29 cellular contexts compared by ENCODE assay signal in the genomic region with DNA sequence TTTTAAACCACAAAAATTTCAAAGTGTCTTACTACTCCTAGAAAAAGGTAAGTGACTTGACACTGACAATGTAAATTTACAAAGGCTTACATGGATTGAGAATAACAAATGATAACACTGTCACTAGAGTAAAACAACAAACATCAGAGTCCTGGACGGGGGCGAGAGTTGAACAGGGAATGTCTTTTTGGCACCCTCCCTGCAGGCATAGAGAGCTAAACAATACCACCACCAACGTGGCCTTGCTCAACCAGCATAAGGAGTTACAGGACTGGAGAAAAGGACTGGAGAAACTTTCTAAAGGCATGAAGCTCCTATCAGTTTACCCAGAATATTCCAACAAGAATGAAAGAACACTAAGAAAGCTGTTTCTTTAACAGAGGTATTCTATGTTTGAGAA. TPM values are rescaled to one million over a fixed set of nuclear protein-coding genes. Genes with fewer than 3 reads are reported as not detected.
DNase-seq lines count a peak whose midpoint lies in the region; ATAC-seq, FAIRE-seq and TF ChIP-seq lines count a peak whose summit lies in the region.
"Had no signal": no experiment of that assay in that cellular context is flagged by ENCODE, and none has a peak within 500 bp of the region (broad histone marks: within the 10 kb centered on the region; RNA-seq: fewer than 3 reads in every experiment).

No MANE protein-coding gene starts in this region.

- H2AFZ ChIP-seq in astrocyte (ENCODE audit: low read depth, low read length): no peak overlapping the region

- no peak for TF ChIP-seq POLR2A in uterus (IDR thresholded peaks at IDR 0.05)

- peaks cover 4% of the 10 kb centered on the region for H3K4me1 Mint-ChIP-seq in astrocyte (ENCODE audit: low read depth, unreplicated experiment)
- H3K4me1 Mint-ChIP-seq in activated T-helper 17 cell treated with anti-CD3 and anti-CD28 coated beads, Interleukin-2, amount 50 U/mL, for 72 hours: peaks cover 31% of the 10 kb centered on the region

- TF ChIP-seq CTCF in left ventricle myocardium inferior (IDR thresholded peaks at IDR 0.05; ENCODE audit: borderline replicate concordance) (no peak), astrocyte (IDR thresholded peaks at IDR 0.05; ENCODE audit: insufficient read depth, low read depth, low read length) (no peak), left lung (IDR thresholded peaks at IDR 0.05) (no peak), uterus (IDR thresholded peaks at IDR 0.05) (no peak)

- intact Hi-C loops in Right ventricle myocardium superior (cut with DNase I) (no loop called here), left ventricle myocardium inferior (cut with micrococcal nuclease) (no loop called here), left lung (cut with DNase I) (no loop called here), uterus (cut with DNase I; ENCODE audit: low total_unique reads) (no loop called here)

- H3K9me3 ChIP-seq in left ventricle myocardium inferior (replicated peaks) (no peaks in the 10 kb centered on the region), astrocyte (ENCODE audit: insufficient read depth, low read depth, low read length) (no peaks in the 10 kb centered on the region), left lung (no peaks in the 10 kb centered on the region), uterus (no peaks in the 10 kb centered on the region)
- H3K9me3 ChIP-seq: esophagus muscularis mucosa, gastroesophageal sphincter, thoracic aorta had no signal

- H3K4me3 Mint-ChIP-seq in astrocyte (ENCODE audit: unreplicated experiment): no peak overlapping the region
- H3K4me3 Mint-ChIP-seq in activated T-helper 17 cell treated with anti-CD3 and anti-CD28 coated beads, Interleukin-2, amount 50 U/mL, for 72 hours: no peak overlapping the region
- H3K4me3 Mint-ChIP-seq: activated naive CD4-positive, alpha-beta T cell treated with anti-CD3 and anti-CD28 coated beads for 36 hours; activated T-cell treated with anti-CD3 and anti-CD28 coated beads, Interleukin-2, amount 50 U/mL, for 72 hours; endodermal cell; naive thymus-derived CD8-positive, alpha-beta T cell had no signal

- H3K27ac ChIP-seq in left ventricle myocardium inferior (replicated peaks) (no peak overlapping the region), astrocyte (ENCODE audit: low read depth, low read length) (no peak overlapping the region), left lung (no peak overlapping the region), uterus (no peak overlapping the region)
- H3K27ac ChIP-seq: BLaER1, esophagus muscularis mucosa, gastroesophageal sphincter, thoracic aorta had no signal

- DNase-seq in Right ventricle myocardium superior: no peak
- no peak for DNase-seq in left ventricle myocardium inferior
- peak; percentile 8 for DNase-seq in astrocyte (ENCODE audit: low read depth)
- DNase-seq in left lung: no peak
- no peak for DNase-seq in GM19238 (ENCODE audit: insufficient read length, low spot score)
- no peak for DNase-seq in uterus
- no peak for DNase-seq in NCI-H748 treated with DMSO at 0.1 percent for 48 hours (lab: John Stamatoyannopoulos, UW)
- DNase-seq: activated naive CD4-positive, alpha-beta T cell treated with anti-CD3 and anti-CD28 coated beads for 36 hours; activated T-cell treated with anti-CD3 and anti-CD28 coated beads, Interleukin-2, amount 50 U/mL, for 72 hours; amygdala; COR-L47; DND-41; endodermal cell; midbrain; naive thymus-derived CD8-positive, alpha-beta T cell; NCI-H1694 treated with DMSO at 0.1 percent for 48 hours; NCI-H2171; NCI-H510A treated with DMSO at 0.1 percent for 48 hours; NK-92 treated with Interleukin-12 subunit alpha and Interleukin-12 subunit beta, amount 100 ng/mL, for 24 hours; SHP77; stimulated activated naive CD8-positive, alpha-beta T cell treated with anti-CD3 and anti-CD28 coated beads, Interleukin-15, Interleukin-2, amounts not matched to agents 100 U/mL and 50 U/mL, for 24 hours; T1000 had no signal

- H3K4me2 ChIP-seq in astrocyte (ENCODE audit: low read length): no peak overlapping the region
- H3K4me2 ChIP-seq: BLaER1 had no signal

- H4K20me1 ChIP-seq in astrocyte (ENCODE audit: insufficient read depth, low read length): peaks cover 31% of the 10 kb centered on the region

- ATAC-seq in Right ventricle myocardium superior (ENCODE audit: poor library complexity): peak; percentile 41
- peak; percentile 24 for ATAC-seq in left lung
- ATAC-seq in activated T-helper 17 cell treated with anti-CD3 and anti-CD28 coated beads, Interleukin-2, amount 50 U/mL, for 72 hours (replicated peaks): no peak
- ATAC-seq: activated T-cell treated with anti-CD3 and anti-CD28 coated beads, Interleukin-2, amount 50 U/mL, for 72 hours; gastroesophageal sphincter; HCT116; naive thymus-derived CD8-positive, alpha-beta T cell; stimulated activated naive CD8-positive, alpha-beta T cell treated with anti-CD3 and anti-CD28 coated beads, Interleukin-15, Interleukin-2, amounts not matched to agents 100 U/mL and 50 U/mL, for 24 hours had no signal

- H3K36me3 Mint-ChIP-seq in astrocyte (ENCODE audit: low read depth, unreplicated experiment): peaks cover 12% of the 10 kb centered on the region
- H3K36me3 Mint-ChIP-seq in activated T-helper 17 cell treated with anti-CD3 and anti-CD28 coated beads, Interleukin-2, amount 50 U/mL, for 72 hours (ENCODE audit: low read depth): peaks cover 27% of the 10 kb centered on the region

- no peaks in the 10 kb centered on the region for H3K27me3 Mint-ChIP-seq in astrocyte (ENCODE audit: low read depth, unreplicated experiment)
- no peaks in the 10 kb centered on the region for H3K27me3 Mint-ChIP-seq in activated T-helper 17 cell treated with anti-CD3 and anti-CD28 coated beads, Interleukin-2, amount 50 U/mL, for 72 hours
- H3K27me3 Mint-ChIP-seq: naive thymus-derived CD8-positive, alpha-beta T cell had no signal

- H3K36me3 ChIP-seq in left ventricle myocardium inferior (no peaks in the 10 kb centered on the region), astrocyte (ENCODE audit: insufficient read depth, low read length) (no peaks in the 10 kb centered on the region), left lung (no peaks in the 10 kb centered on the region), uterus (no peaks in the 10 kb centered on the region)
- H3K36me3 ChIP-seq: esophagus muscularis mucosa, gastroesophageal sphincter, thoracic aorta had no signal

- no peak for FAIRE-seq in astrocyte (lab: Jason Lieb, UNC)
- FAIRE-seq: GM18507 had no signal

- H3K9ac ChIP-seq in astrocyte (ENCODE audit: low read length): no peak overlapping the region
- H3K9ac ChIP-seq: BLaER1 had no signal

- no peaks in the 10 kb centered on the region for H3K27me3 ChIP-seq in left ventricle myocardium inferior (ENCODE audit: low read depth)
- H3K27me3 ChIP-seq in astrocyte (ENCODE audit: insufficient read depth, low read length): no peaks in the 10 kb centered on the region
- no peaks in the 10 kb centered on the region for H3K27me3 ChIP-seq in left lung
- H3K27me3 ChIP-seq in uterus: no peaks in the 10 kb centered on the region
- H3K27me3 ChIP-seq: BLaER1, esophagus muscularis mucosa, gastroesophageal sphincter had no signal

- no peak overlapping the region for H3K4me3 ChIP-seq in left ventricle myocardium inferior
- H3K4me3 ChIP-seq in astrocyte (ENCODE audit: insufficient read depth, low read depth, low read length): no peak overlapping the region
- no peak overlapping the region for H3K4me3 ChIP-seq in left lung
- no peak overlapping the region for H3K4me3 ChIP-seq in uterus
- H3K4me3 ChIP-seq: BLaER1, esophagus muscularis mucosa, gastroesophageal sphincter, thoracic aorta had no signal

- H3K4me1 ChIP-seq in left ventricle myocardium inferior (peaks cover 36% of the 10 kb centered on the region), astrocyte (ENCODE audit: insufficient read depth, low read length) (no peaks in the 10 kb centered on the region), left lung (peaks cover 0 to 4% of the 10 kb centered on the region in 2 donors), uterus (no peaks in the 10 kb centered on the region)
- H3K4me1 ChIP-seq: BLaER1 had no signal

- peaks cover 2% of the 10 kb centered on the region for H3K9me3 Mint-ChIP-seq in astrocyte (ENCODE audit: unreplicated experiment)
- no peaks in the 10 kb centered on the region for H3K9me3 Mint-ChIP-seq in activated T-helper 17 cell treated with anti-CD3 and anti-CD28 coated beads, Interleukin-2, amount 50 U/mL, for 72 hours

- peaks cover 66% of the 10 kb centered on the region for H3K79me2 ChIP-seq in astrocyte (ENCODE audit: insufficient read depth, low read length)

- no peak overlapping the region for H3K27ac Mint-ChIP-seq in astrocyte (ENCODE audit: unreplicated experiment)
- no peak overlapping the region for H3K27ac Mint-ChIP-seq in activated T-helper 17 cell treated with anti-CD3 and anti-CD28 coated beads, Interleukin-2, amount 50 U/mL, for 72 hours
- H3K27ac Mint-ChIP-seq: activated naive CD4-positive, alpha-beta T cell treated with anti-CD3 and anti-CD28 coated beads for 36 hours; activated T-cell treated with anti-CD3 and anti-CD28 coated beads, Interleukin-2, amount 50 U/mL, for 72 hours; endodermal cell had no signal

RNA-seq across cellular contexts. Expression of gene PTBP3, which starts 55.3 kb away (rescaled TPM):
- total RNA-seq in Right ventricle myocardium superior (13.7 TPM), left ventricle myocardium inferior (12.7 TPM), astrocyte (94.2 and 108 TPM in 2 replicates), left lung (10 to 100 TPM; 70.9 to 97.0 TPM), uterus (10 to 100 TPM; 25.0 to 64.6 (median 36.2) TPM)
- 100 to 1,000 TPM in 1 of 2 donors, 10 to 100 TPM in 1; 83.5 to 117 TPM for total RNA-seq in activated T-helper 17 cell treated with anti-CD3 and anti-CD28 coated beads, Interleukin-2, amount 50 U/mL, for 72 hours
